8 cellular contexts compared by ENCODE assay signal in the genomic region with DNA sequence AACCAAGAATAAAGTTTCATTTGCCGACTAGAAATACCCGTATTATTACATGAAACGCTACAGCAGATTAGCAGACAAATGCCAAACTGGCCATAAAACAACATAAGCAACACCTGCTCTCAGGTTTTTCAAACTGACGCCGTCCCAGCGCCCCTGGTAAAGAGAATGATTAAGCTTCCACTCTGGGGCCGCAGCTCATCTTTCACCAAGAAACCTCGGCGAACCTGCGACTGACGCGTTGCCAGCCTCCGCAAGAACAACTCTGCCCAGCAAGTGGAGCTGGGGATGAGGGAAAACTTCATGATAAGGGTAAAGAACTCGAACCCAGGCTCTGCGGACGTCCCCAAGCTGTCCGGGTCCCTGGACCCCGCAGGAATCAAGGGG. TPM values are rescaled to one million over a fixed set of nuclear protein-coding genes. Genes with fewer than 3 reads are reported as not detected.
A peak's percentile ranks its signal among the peaks of the same experiment; 100 is the strongest.
DNase-seq lines count a peak whose midpoint lies in the region; ATAC-seq, FAIRE-seq and TF ChIP-seq lines count a peak whose summit lies in the region.

No MANE protein-coding gene starts in this region.

- TF ChIP-seq CTCF in A549 (IDR thresholded peaks at IDR 0.05): no peak
- no peak for TF ChIP-seq CTCF in epithelial cell of proximal tubule (conservative IDR thresholded peaks at IDR 0.05; ENCODE audit: low read depth, low read length)
- TF ChIP-seq CTCF in neutrophil (IDR thresholded peaks at IDR 0.05): no peak
- TF ChIP-seq CTCF in GM10248 (IDR thresholded peaks at IDR 0.05; ENCODE audit: control extremely low read depth, extremely low read depth, low read depth, missing control alignments): no peak

- peaks cover 24% of the 10 kb centered on the region for H3K4me1 Mint-ChIP-seq in T-helper 17 cell

- peak overlapping the region; percentile 60 for H3K4me3 ChIP-seq in A549
- H3K4me3 ChIP-seq in epithelial cell of proximal tubule (ENCODE audit: low read depth, low read length): peak overlapping the region; percentile 70
- peak overlapping the region; percentile 70 to 75 for H3K4me3 ChIP-seq in neutrophil (ENCODE audit: low read depth in 1 of 2, low read length in 1 of 2)

- 3% methylated on average over 18 of the region's 18 CpGs for WGBS in A549 (ENCODE audit: missing lambda C conversion rate)

- H3K4me2 ChIP-seq in A549: peak overlapping the region; percentile 72

- DNase-seq in A549 (ENCODE audit: low read depth in 1 of 2, low spot score in 1 of 2): no peak
- peak in 1 of 3 donors; percentile 5 for DNase-seq in T-helper 17 cell
- DNase-seq in epithelial cell of proximal tubule (ENCODE audit: low read depth): no peak
- DNase-seq in GM10248 (ENCODE audit: extremely low spot score): no peak
- DNase-seq in iPS-NIHi11 (ENCODE audit: low spot score): no peak

- no peaks in the 10 kb centered on the region for H3K27me3 Mint-ChIP-seq in T-helper 17 cell

- H3K36me3 ChIP-seq in neutrophil: peaks cover 4% of the 10 kb centered on the region

- CTCF ChIA-PET in A549 (lab: Yijun Ruan, JAX) (interaction anchor here (0.8 to 1.8 kb wide), 5 partner anchors 8 to 435 kb away, joined by 3 to 9 read pairs (median 3); partner anchors contain the start of gene GNPTAB), GM10248 (lab: Yijun Ruan, JAX) (interaction anchor here (0.8 to 2.1 kb wide), 5 partner anchors 11 to 1404 kb away, joined by 3 to 18 read pairs (median 4); partner anchors contain the start of gene GNPTAB)

- no peak for TF ChIP-seq POLR2A in A549 (IDR thresholded peaks at IDR 0.05; ENCODE audit: low read length)

- H3K27ac ChIP-seq in A549: peak overlapping the region; percentile 92 to 93
- H3K27ac ChIP-seq in neutrophil: peak overlapping the region; percentile 72

- no peaks in the 10 kb centered on the region for H3K9me3 ChIP-seq in A549
- no peaks in the 10 kb centered on the region for H3K9me3 ChIP-seq in T-helper 17 cell (ENCODE audit: control insufficient read depth, low read length, poor library complexity, severe bottlenecking)
- no peaks in the 10 kb centered on the region for H3K9me3 ChIP-seq in neutrophil

- no peak for FAIRE-seq in A549 (lab: Jason Lieb, UNC)

- POLR2A ChIA-PET in A549 (lab: Yijun Ruan, JAX) (interaction anchor here (0.7 to 0.9 kb wide), 2 partner anchors 38 to 53 kb away, joined by 3 read pairs; no protein-coding TSS in a partner anchor), GM10248 (lab: Yijun Ruan, JAX) (no interaction called here)

- no peak for TF ChIP-seq EP300 in A549 (IDR thresholded peaks at IDR 0.05)

- peak overlapping the region; percentile 98 for H3K4me3 Mint-ChIP-seq in T-helper 17 cell

- no peaks in the 10 kb centered on the region for H3K36me3 Mint-ChIP-seq in T-helper 17 cell (ENCODE audit: low read depth)

- peak; percentile 35 to 51; a peak in 5 of 6 replicates for ATAC-seq in A549
- peak; percentile 14 for ATAC-seq in GM18868 (IDR thresholded peaks at IDR 0.05; ENCODE audit: unreplicated experiment)
- peak; percentile 11 for ATAC-seq in HG03108 (IDR thresholded peaks at IDR 0.05; ENCODE audit: unreplicated experiment)
- ATAC-seq in T-helper 17 cell: peak; percentile 38

- no peaks in the 10 kb centered on the region for H3K27me3 ChIP-seq in neutrophil

- no peak for TF ChIP-seq RAD21 in A549 (conservative IDR thresholded peaks at IDR 0.05 in 1 of 2, IDR thresholded peaks at IDR 0.05 in 1 of 2)

- H3K27ac Mint-ChIP-seq in T-helper 17 cell: peak overlapping the region; percentile 96

- peaks cover 10% of the 10 kb centered on the region; the same call in 2 of the 3 replicates for H3K4me1 ChIP-seq in A549
- peaks cover 13% of the 10 kb centered on the region in 2 experiments for H3K4me1 ChIP-seq in neutrophil (ENCODE audit: control insufficient read depth in 1 of 2, insufficient read depth in 1 of 2, low read depth in 1 of 2, low read length in 1 of 2)

TF ChIP-seq in A549, 52 proteins besides CTCF, POLR2A, EP300 and RAD21:
- TF ChIP-seq KDM5A (IDR thresholded peaks at IDR 0.05) (0 out of 2 replicates have a peak, but pooled peaks have one; percentile 0), ZNF302 (CRISPR knock-in tag; IDR thresholded peaks at IDR 0.05) (no peak), CEBPB (IDR thresholded peaks at IDR 0.05) (no peak), NPAS2 (CRISPR knock-in tag; IDR thresholded peaks at IDR 0.05; ENCODE audit: borderline replicate concordance) (no peak)

RNA-seq across cellular contexts. Expression of gene ARL1, which starts 0.5 kb away (rescaled TPM):
- polyA plus RNA-seq in A549 (2011; rRNA removed) (141 and 154 TPM in 2 replicates), A549 (2017; fragmentation: RNase III; extraction: RNeasy Plus Mini Kit Qiagen cat#74134 plus additional on column Dnase treatment) (70.3 to 76.8 TPM (median 70.8 TPM) in 3 replicates)
- polyA plus RNA-seq in A549 (2012; cell fraction: cytosol; rRNA removed): 33.7 and 46.3 TPM in 2 replicates
- 11.7 and 14.1 TPM in 2 replicates for polyA plus RNA-seq in A549 (2012; cell fraction: nucleus; rRNA removed)
- polyA minus RNA-seq in A549 (2011; rRNA and poly(A)+ RNA removed): 37.4 and 41.1 TPM in 2 replicates
- total RNA-seq in T-helper 17 cell (10 to 100 TPM; 22.5 to 26.0 TPM), epithelial cell of proximal tubule (32.3 and 49.8 TPM in 2 replicates)
